In genomic region chr1:26017606-26018005, GRCh38 we compare ENCODE assay signal across 24 cellular contexts. TPM values are rescaled to one million over a fixed set of nuclear protein-coding genes. Genes with fewer than 3 reads are reported as not detected.
A peak's percentile ranks its signal among the peaks of the same experiment; 100 is the strongest.
DNase-seq lines count a peak whose midpoint lies in the region; ATAC-seq and TF ChIP-seq lines count a peak whose summit lies in the region.
"Had no signal": no experiment of that assay in that cellular context is flagged by ENCODE, and none has a peak within 500 bp of the region (broad histone marks: within the 10 kb centered on the region; RNA-seq: fewer than 3 reads in every experiment).

No MANE protein-coding gene starts in this region.

- H3K79me2 ChIP-seq in hepatocyte: no peaks in the 10 kb centered on the region

- TF ChIP-seq CTCF in AG04449 (IDR thresholded peaks at IDR 0.05; ENCODE audit: insufficient read depth, low read length, missing control alignments) (no peak), brain (conservative IDR thresholded peaks at IDR 0.05) (no peak), gastroesophageal sphincter (IDR thresholded peaks at IDR 0.05) (no peak), hepatocyte (IDR thresholded peaks at IDR 0.05; ENCODE audit: poor library complexity) (no peak)

- H3K4me1 Mint-ChIP-seq in brain: peaks cover 60% of the 10 kb centered on the region
- H3K4me1 Mint-ChIP-seq: T-helper 17 cell had no signal

- peaks cover 4% of the 10 kb centered on the region for H3K27me3 Mint-ChIP-seq in brain
- H3K27me3 Mint-ChIP-seq: CD4-positive, alpha-beta T cell had no signal

- H3K9me3 ChIP-seq in gastroesophageal sphincter: no peaks in the 10 kb centered on the region
- H3K9me3 ChIP-seq in hepatocyte (ENCODE audit: low read depth): no peaks in the 10 kb centered on the region
- H3K9me3 ChIP-seq: neutrophil, SJSA1, suprapubic skin had no signal

- 11 to 17% methylated on average over 2 of the region's 6 CpGs for WGBS in gastroesophageal sphincter (ENCODE audit: low coverage in 1 of 2), 2 donors
- WGBS in hepatocyte (ENCODE audit: low lambda C conversion rate, missing lambda C conversion rate): 62% methylated on average over 6 of the region's 6 CpGs

- peak overlapping the region; percentile 65 for H3K27ac ChIP-seq in layer of hippocampus (ENCODE audit: low read depth, low read length)
- H3K27ac ChIP-seq in gastroesophageal sphincter: no peak overlapping the region
- H3K27ac ChIP-seq in hepatocyte: no peak overlapping the region
- H3K27ac ChIP-seq: KMS-11, SJSA1, suprapubic skin had no signal

- no peak for TF ChIP-seq EP300 in gastroesophageal sphincter (IDR thresholded peaks at IDR 0.05)

- no peak overlapping the region for H3K4me2 ChIP-seq in hepatocyte
- H3K4me2 ChIP-seq: KMS-11 had no signal

- peak overlapping the region in 4 of 5 experiments; percentile 57 to 100 (median 89) for H3K27ac Mint-ChIP-seq in brain
- H3K27ac Mint-ChIP-seq: T-helper 17 cell had no signal

- H3K27me3 ChIP-seq in layer of hippocampus (ENCODE audit: control insufficient read depth, insufficient read depth, low read length) (no peaks in the 10 kb centered on the region), gastroesophageal sphincter (no peaks in the 10 kb centered on the region), hepatocyte (no peaks in the 10 kb centered on the region)
- H3K27me3 ChIP-seq: SJSA1, suprapubic skin had no signal

- CTCF ChIA-PET in AG04449 (lab: Yijun Ruan, JAX): interaction anchor here (0.9 to 8.6 kb wide), 7 partner anchors 12 to 122 kb away, joined by 3 to 69 read pairs (median 11); partner anchors contain the start of gene PAFAH2

- no peak overlapping the region for H3K4me3 Mint-ChIP-seq in brain
- H3K4me3 Mint-ChIP-seq: CD4-positive, alpha-beta T cell; T-helper 17 cell had no signal

- H3K36me3 Mint-ChIP-seq in brain: no peaks in the 10 kb centered on the region

- peaks cover 0 to 4% (median 0%) of the 10 kb centered on the region in 5 experiments for H3K9me3 Mint-ChIP-seq in brain
- H3K9me3 Mint-ChIP-seq: CD4-positive, alpha-beta T cell had no signal

- H3K4me1 ChIP-seq in gastroesophageal sphincter: peaks cover 0 to 36% (median 0%) of the 10 kb centered on the region in 3 donors
- no peaks in the 10 kb centered on the region for H3K4me1 ChIP-seq in hepatocyte (ENCODE audit: insufficient read depth)
- H3K4me1 ChIP-seq: SJSA1 had no signal

- ATAC-seq in gastroesophageal sphincter (no peak), HG03097 (IDR thresholded peaks at IDR 0.05; ENCODE audit: low FRiP score, unreplicated experiment) (no peak)
- ATAC-seq: T-helper 17 cell had no signal

- POLR2A ChIA-PET in AG04449 (lab: Yijun Ruan, JAX): interaction anchor here (0.6 kb wide), 1 partner anchor 12 kb away, joined by 3 read pairs; no protein-coding TSS in a partner anchor

- no peak for TF ChIP-seq POLR2A in gastroesophageal sphincter (IDR thresholded peaks at IDR 0.05)

- peak; percentile 74 for DNase-seq in AG04449 (ENCODE audit: low read depth, low spot score)
- peak; percentile 62 for DNase-seq in HCEC 1CT
- DNase-seq in AG08395 (ENCODE audit: low spot score): no peak
- no peak for DNase-seq in hepatocyte (ENCODE audit: low spot score)
- DNase-seq: activated CD4-positive, alpha-beta T cell treated with anti-CD3 and anti-CD28 coated beads, Interleukin-2, amount 50 U/mL, for 48 hours; amniotic stem cell; CD4-positive, alpha-beta T cell; DMS53; left cardiac atrium; NCI-H1092; NCI-H2107; NCI-H69; stimulated activated CD4-positive, alpha-beta T cell treated with anti-CD3 and anti-CD28 coated beads, Interleukin-15, amount 100 ng/mL, for 24 hours; T-helper 17 cell had no signal

- H3K4me3 ChIP-seq in AG04449 (ENCODE audit: low read depth, low read length): no peak overlapping the region
- H3K4me3 ChIP-seq in gastroesophageal sphincter: no peak overlapping the region
- H3K4me3 ChIP-seq in hepatocyte: no peak overlapping the region
- H3K4me3 ChIP-seq: SJSA1, suprapubic skin had no signal

- H2AFZ ChIP-seq in hepatocyte: no peak overlapping the region

- no peaks in the 10 kb centered on the region for H3K9me2 ChIP-seq in hepatocyte (replicated peaks; ENCODE audit: insufficient read depth)

- H3K36me3 ChIP-seq in gastroesophageal sphincter (no peaks in the 10 kb centered on the region), hepatocyte (replicated peaks; ENCODE audit: insufficient read depth, low read depth) (no peaks in the 10 kb centered on the region)
- H3K36me3 ChIP-seq: neutrophil, SJSA1, suprapubic skin had no signal

- H4K20me1 ChIP-seq in hepatocyte (ENCODE audit: insufficient read depth, poor library complexity, severe bottlenecking): no peaks in the 10 kb centered on the region

RNA-seq across cellular contexts. Expression of gene EXTL1, which starts 4.0 kb away (rescaled TPM):
- polyA plus RNA-seq in brain (ENCODE audit: insufficient read depth, low read depth, low replicate concordance): 6.9 TPM
- total RNA-seq in gastroesophageal sphincter: under 1 TPM in 3 of 4 donors, not detected in 1; 0.08 to 0.81 (median 0.31) TPM
- total RNA-seq in hepatocyte: 0.17 and 0.84 TPM in 2 replicates
- polyA plus RNA-seq in hepatocyte: 1.3 and 1.6 TPM in 2 replicates
- total RNA-seq: A673; CD4-positive, alpha-beta T cell; T-helper 17 cell had no signal

RNA-seq across cellular contexts. Expression of gene PAFAH2, which starts 19.7 kb away (rescaled TPM):
- polyA plus RNA-seq in brain (ENCODE audit: insufficient read depth, low read depth, low replicate concordance) (8.7 TPM), hepatocyte (22.7 TPM in 2 replicates)
- total RNA-seq in gastroesophageal sphincter (10 to 100 TPM in 1 of 4 donors, 1 to 10 TPM in 3; 6.6 to 12.2 (median 8.5) TPM), hepatocyte (19.6 and 24.6 TPM in 2 replicates)

RNA-seq across cellular contexts. Expression of gene SLC30A2, which starts 28.3 kb away (rescaled TPM):
- polyA plus RNA-seq in brain (ENCODE audit: insufficient read depth, low read depth, low replicate concordance) (not detected), hepatocyte (4.5 and 4.8 TPM in 2 replicates)
- total RNA-seq in gastroesophageal sphincter (not detected), hepatocyte (1.8 and 6.6 TPM in 2 replicates)
- total RNA-seq: A673; CD4-positive, alpha-beta T cell; SJSA1; T-helper 17 cell had no signal

RNA-seq across cellular contexts. Expression of gene TRIM63, which starts 49.8 kb away (rescaled TPM):
- 0.54 TPM for polyA plus RNA-seq in brain (ENCODE audit: insufficient read depth, low read depth, low replicate concordance)
- total RNA-seq in gastroesophageal sphincter: 1 to 10 TPM in 2 of 4 donors, under 1 TPM in 2; 0.15 to 2.3 (median 0.82) TPM
- 2.9 and 5.7 TPM in 2 replicates for total RNA-seq in hepatocyte
- 8.2 and 9.5 TPM in 2 replicates for polyA plus RNA-seq in hepatocyte
- total RNA-seq: A673; CD4-positive, alpha-beta T cell; renal cortical epithelial cell; SJSA1; T-helper 17 cell had no signal

Comparison
In these comparisons a context has a peak if more than half of its experiments do, and no peak if none do; other contexts are left out.
1. DNase-seq: peak in AG04449 (single experiment) and HCEC 1CT (single experiment); none in AG08395 (single experiment) and hepatocyte (single experiment).